ENCODE assay signal across 2 cellular contexts in genomic region chr5:162842725-162843124, GRCh38.
TF ChIP-seq lines count a peak whose summit lies in the region.

No MANE protein-coding gene starts in this region.

TF ChIP-seq in liver, 16 proteins besides CTCF, POLR2A, EP300 and RAD21 (continued from another document):
- TF ChIP-seq ZBTB33 (IDR thresholded peaks at IDR 0.05) (no peak), FOXA2 (IDR thresholded peaks at IDR 0.05) (no peak), FOXA1 (IDR thresholded peaks at IDR 0.05) (no peak)

TF ChIP-seq in HepG2, 621 proteins besides CTCF, POLR2A, EP300 and RAD21 (continued from another document):
- no peak for TF ChIP-seq PREB (CRISPR knock-in tag; IDR thresholded peaks at IDR 0.05)
- no peak for TF ChIP-seq ZNF24 (IDR thresholded peaks at IDR 0.05)
- no peak for TF ChIP-seq RBM39 (IDR thresholded peaks at IDR 0.05; ENCODE audit: low read depth, low read length, poor library complexity, severe bottlenecking)
